ENCODE assay signal across 19 cellular contexts in genomic region chr11:9947231-9947864, GRCh38.
DNase-seq lines count a peak whose midpoint lies in the region; ATAC-seq and TF ChIP-seq lines count a peak whose summit lies in the region.
"Had no signal": no experiment of that assay in that cellular context is flagged by ENCODE, and none has a peak within 500 bp of the region (broad histone marks: within the 10 kb centered on the region; RNA-seq: fewer than 3 reads in every experiment).

No MANE protein-coding gene starts in this region.

- H3K4me3 Mint-ChIP-seq in memory B cell = no peak overlapping the region
- H3K4me3 Mint-ChIP-seq in glutamatergic neuron (ENCODE audit: unreplicated experiment) = no peak overlapping the region
- H3K4me3 Mint-ChIP-seq: activated naive CD4-positive, alpha-beta T cell treated with anti-CD3 and anti-CD28 coated beads for 36 hours; nephron progenitor cell; stimulated activated naive B cell treated with anti-CD40 and anti-IgM and Interleukin-4, amounts not matched to agents 10 μg/mL and 1 μg/mL and 100 μg/mL, for 72 hours had no signal

- peaks cover 9% of the 10 kb centered on the region for H3K4me1 Mint-ChIP-seq in memory B cell
- no peaks in the 10 kb centered on the region for H3K4me1 Mint-ChIP-seq in glutamatergic neuron (ENCODE audit: low read depth, unreplicated experiment)

- peaks cover 1% of the 10 kb centered on the region for H3K9me3 Mint-ChIP-seq in memory B cell
- no peaks in the 10 kb centered on the region for H3K9me3 Mint-ChIP-seq in glutamatergic neuron (ENCODE audit: unreplicated experiment)
- H3K9me3 Mint-ChIP-seq: activated naive CD4-positive, alpha-beta T cell treated with anti-CD3 and anti-CD28 coated beads for 36 hours had no signal

- TF ChIP-seq CTCF in glutamatergic neuron (IDR thresholded peaks at IDR 0.05; ENCODE audit: partially characterized antibody, unreplicated experiment) = no peak

- DNase-seq in memory B cell (ENCODE audit: low spot score in 2 of 2) (no peak), glutamatergic neuron (no peak), dermis blood vessel endothelial cell (no peak)
- DNase-seq: activated naive CD4-positive, alpha-beta T cell treated with anti-CD3 and anti-CD28 coated beads for 36 hours; Caco-2; HCEC 1CT; KG1; mammary epithelial cell; NCI-H1105 treated with DMSO at 0.1 percent for 48 hours; nephron progenitor cell; RPMI8226; stimulated activated CD4-positive, alpha-beta T cell treated with anti-CD3 and anti-CD28 coated beads, Interleukin-12 subunit alpha, Interleukin-12 subunit beta, amount 100 ng/mL, for 4 hours; stimulated activated naive B cell treated with anti-CD40 and anti-IgM and Interleukin-4, amounts not matched to agents 10 μg/mL and 1 μg/mL and 100 μg/mL, for 72 hours; tibial artery had no signal

- peaks cover 6% of the 10 kb centered on the region for H3K36me3 Mint-ChIP-seq in memory B cell
- no peaks in the 10 kb centered on the region for H3K36me3 Mint-ChIP-seq in glutamatergic neuron (ENCODE audit: unreplicated experiment)

- no peaks in the 10 kb centered on the region for H3K27me3 Mint-ChIP-seq in memory B cell
- no peaks in the 10 kb centered on the region for H3K27me3 Mint-ChIP-seq in glutamatergic neuron (ENCODE audit: unreplicated experiment)
- H3K27me3 Mint-ChIP-seq: stimulated activated naive B cell treated with anti-CD40 and anti-IgM and Interleukin-4, amounts not matched to agents 10 μg/mL and 1 μg/mL and 100 μg/mL, for 72 hours had no signal

- ATAC-seq in GM18520 (IDR thresholded peaks at IDR 0.05; ENCODE audit: unreplicated experiment) = peak; percentile 80
- peak; percentile 60 for ATAC-seq in GM21576 (IDR thresholded peaks at IDR 0.05; ENCODE audit: unreplicated experiment)
- ATAC-seq in HG03469 (IDR thresholded peaks at IDR 0.05; ENCODE audit: unreplicated experiment) = peak; percentile 77
- ATAC-seq in memory B cell (ENCODE audit: low read depth) = peak; percentile 91
- no peak for ATAC-seq in HG03045 (IDR thresholded peaks at IDR 0.05; ENCODE audit: unreplicated experiment)
- no peak for ATAC-seq in GM19455 (IDR thresholded peaks at IDR 0.05; ENCODE audit: unreplicated experiment)

- H3K27ac Mint-ChIP-seq in memory B cell (no peak overlapping the region), glutamatergic neuron (ENCODE audit: unreplicated experiment) (no peak overlapping the region)
- H3K27ac Mint-ChIP-seq: activated naive CD4-positive, alpha-beta T cell treated with anti-CD3 and anti-CD28 coated beads for 36 hours; nephron progenitor cell; stimulated activated naive B cell treated with anti-CD40 and anti-IgM and Interleukin-4, amounts not matched to agents 10 μg/mL and 1 μg/mL and 100 μg/mL, for 72 hours had no signal

Comparison
In these comparisons a context has a peak if more than half of its experiments do, and no peak if none do; other contexts are left out.
1. ATAC-seq: peak in GM18520 (single experiment), GM21576 (single experiment), HG03469 (single experiment) and memory B cell (single experiment); none in HG03045 (single experiment) and GM19455 (single experiment).